Comparison of ENCODE assay signal across 8 cellular contexts in genomic region chr4:3531887-3532713, GRCh38.
DNase-seq lines count a peak whose midpoint lies in the region; ATAC-seq lines count a peak whose summit lies in the region.

TSS of gene LRPAP1 (minus strand) at chr4:3532422. CDS start at chr4:3532412, 10 bp downstream.

- in situ Hi-C loops in ACHN (cut with HindIII; ENCODE audit: low pct_ligation_motif_present, low pct_unique_long_range_greater_than_20kb, low sequenced_read_pairs): no loop called here

- ATAC-seq in GM18873 (IDR thresholded peaks at IDR 0.05; ENCODE audit: low FRiP score, unreplicated experiment) (peak; percentile 55), HG03139 (IDR thresholded peaks at IDR 0.05; ENCODE audit: unreplicated experiment) (peak; percentile 78)

- DNase-seq in ACHN (peak; percentile 79), NCI-H345 (lab: John Stamatoyannopoulos, UW) (peak; percentile 84), islet precursor cell (peak; percentile 98)
- peak; percentile 71 for DNase-seq in activated CD4-positive, CD25-positive, alpha-beta regulatory T cell treated with anti-CD3 and anti-CD28 coated beads, Interleukin-2, amount 50 U/mL, for 16 hours (ENCODE audit: low read depth, low spot score)
- DNase-seq in central memory CD4-positive, alpha-beta T cell: peak; percentile 74
- peak; percentile 76 to 84 (median 81) for DNase-seq in stimulated activated CD4-positive, alpha-beta T cell treated with anti-CD3 and anti-CD28 coated beads, Interleukin-12 subunit alpha, Interleukin-12 subunit beta, amount 100 ng/mL, for 48 hours (ENCODE audit: low read depth in 2 of 3, low spot score in 1 of 3)

Comparison
In these comparisons a context has a peak if more than half of its experiments do, and no peak if none do; other contexts are left out.
1. Peak in every context shown above with its lines: DNase-seq and ATAC-seq.